15 cellular contexts compared by ENCODE assay signal in the genomic region with DNA sequence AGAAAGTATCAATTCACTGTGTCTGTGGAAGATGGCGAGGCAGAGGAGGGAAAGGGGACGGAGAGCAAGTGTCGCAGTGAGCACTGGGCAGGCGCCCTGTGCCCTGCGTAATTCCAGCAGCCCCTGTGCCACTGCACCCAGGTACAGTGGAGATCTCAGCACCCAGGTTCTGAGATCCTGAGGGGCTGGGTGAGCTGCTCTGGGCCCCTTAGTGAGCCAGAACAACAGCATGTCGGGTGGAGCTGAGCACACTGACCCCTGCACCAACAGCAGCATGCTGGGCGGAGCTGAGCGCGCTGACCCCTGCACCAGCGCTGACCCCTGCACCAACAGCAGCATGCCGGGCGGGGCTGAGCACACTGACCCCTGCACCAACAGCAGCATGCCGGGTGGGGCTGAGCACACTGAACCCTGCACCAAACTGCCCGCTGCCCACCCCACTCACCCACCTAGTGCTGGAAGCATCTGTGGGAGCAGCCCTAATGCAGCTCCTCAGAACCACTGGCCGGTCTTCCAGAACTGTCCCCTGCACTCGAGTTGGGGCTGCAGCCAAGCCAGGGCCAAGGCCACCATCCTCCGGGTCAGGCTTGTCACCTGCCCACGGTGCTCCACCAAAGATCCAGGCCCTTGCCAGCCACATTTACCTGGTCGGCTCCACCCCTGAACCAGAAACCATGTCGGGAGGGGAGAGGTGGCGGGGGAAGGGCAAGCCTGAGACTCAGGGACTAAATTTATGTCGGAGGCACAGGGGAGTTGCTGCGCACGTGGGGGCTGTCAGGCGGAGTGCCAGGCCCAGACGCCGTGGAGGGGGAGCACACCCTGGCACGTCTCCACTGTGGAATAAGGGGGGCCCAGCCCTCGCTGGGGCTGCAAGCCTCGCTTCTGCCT.
A peak's percentile ranks its signal among the peaks of the same experiment; 100 is the strongest.
DNase-seq lines count a peak whose midpoint lies in the region; ATAC-seq, FAIRE-seq and TF ChIP-seq lines count a peak whose summit lies in the region.
"Had no signal": no experiment of that assay in that cellular context is flagged by ENCODE, and none has a peak within 500 bp of the region (broad histone marks: within the 10 kb centered on the region; RNA-seq: fewer than 3 reads in every experiment).

No MANE protein-coding gene starts in this region.

- H4K20me1 ChIP-seq in fibroblast of lung (ENCODE audit: control insufficient read depth, extremely low read depth, insufficient read depth, low read length) = no peaks in the 10 kb centered on the region

- peaks cover 57% of the 10 kb centered on the region for H3K4me1 ChIP-seq in fibroblast of lung (ENCODE audit: control insufficient read depth, extremely low read depth, insufficient read depth, low read length)
- no peaks in the 10 kb centered on the region for H3K4me1 ChIP-seq in small intestine (ENCODE audit: control insufficient read depth in 2 of 2, insufficient read depth in 1 of 2, low read depth in 1 of 2, low read length in 1 of 2)

- H3K4me2 ChIP-seq in fibroblast of lung (ENCODE audit: extremely low read depth, insufficient read depth, low read length) = peak overlapping the region; percentile 73

- H3K4me3 ChIP-seq in fibroblast of lung (replicated peaks in 1 of 4; ENCODE audit: control extremely low read depth in 1 of 4, insufficient read depth in 1 of 4, low read depth in 3 of 4, low read length in 4 of 4) (peak overlapping the region in 1 of 4 experiments; percentile 28), small intestine (ENCODE audit: low read depth in 1 of 2, low read length in 2 of 2) (no peak overlapping the region)

- TF ChIP-seq CTCF in fibroblast of lung (conservative IDR thresholded peaks at IDR 0.05 in 1 of 2, IDR thresholded peaks at IDR 0.05 in 1 of 2; ENCODE audit: low read depth in 1 of 2, low read length in 2 of 2) = no peak
- no peak for TF ChIP-seq CTCF in omental fat pad (IDR thresholded peaks at IDR 0.05)

- peak overlapping the region; percentile 79 for H3K9ac ChIP-seq in fibroblast of lung (ENCODE audit: insufficient read depth, low read length)

- WGBS in small intestine, 3 donors = 44 to 57% (median 48%) methylated on average over 28 to 30 of the region's 30 CpGs

- H3K27me3 ChIP-seq in fibroblast of lung (ENCODE audit: control insufficient read depth, insufficient read depth, low read length) (no peaks in the 10 kb centered on the region), small intestine (ENCODE audit: control insufficient read depth in 2 of 2, insufficient read depth in 2 of 2, low read length in 2 of 2) (no peaks in the 10 kb centered on the region)

- H2AFZ ChIP-seq in fibroblast of lung (ENCODE audit: low read length) = no peak overlapping the region

- H3K79me2 ChIP-seq in fibroblast of lung (ENCODE audit: control insufficient read depth, insufficient read depth, low read length) = peaks cover 37% of the 10 kb centered on the region

- peak; percentile 45 for DNase-seq in activated effector memory CD4-positive, alpha-beta T cell treated with anti-CD3 and anti-CD28 coated beads, Interleukin-2, amount 50 U/mL, for 16 hours
- no peak for DNase-seq in activated effector memory CD4-positive, alpha-beta T cell treated with Interleukin-2 at 50 U/mL for 16 hours
- DNase-seq in fibroblast of lung (ENCODE audit: low read depth in 2 of 2) (no peak), omental fat pad (ENCODE audit: low spot score) (peak; percentile 23), ureter (ENCODE audit: low spot score) (peak; percentile 48), NCI-H146 (lab: John Stamatoyannopoulos, UW) (no peak), small intestine (no peak)
- DNase-seq: activated CD4-positive, alpha-beta T cell treated with anti-CD3 and anti-CD28 coated beads for 1 hour; effector CD4-positive, alpha-beta T cell; NCI-H1105; NCI-H774; stimulated activated naive B cell treated with anti-CD40 and anti-IgM and Interleukin-4, amounts not matched to agents 10 μg/mL and 1 μg/mL and 100 μg/mL, for 72 hours had no signal

- no peak for FAIRE-seq in small intestine (lab: Jason Lieb, UNC)
- FAIRE-seq: GM18507 had no signal

- H3K36me3 ChIP-seq in fibroblast of lung (ENCODE audit: control insufficient read depth, insufficient read depth, low read length) = peaks cover 8% of the 10 kb centered on the region
- H3K36me3 ChIP-seq in small intestine (ENCODE audit: control insufficient read depth in 2 of 2, insufficient read depth in 2 of 2, low read length in 2 of 2) = no peaks in the 10 kb centered on the region

- no peak for ATAC-seq in omental fat pad (ENCODE audit: low FRiP score)
- ATAC-seq in HG03025 (IDR thresholded peaks at IDR 0.05; ENCODE audit: low FRiP score, unreplicated experiment) = no peak
- ATAC-seq: activated naive CD4-positive, alpha-beta T cell treated with anti-CD3 and anti-CD28 coated beads, Interleukin-2, amount 50 U/mL, for 72 hours; stimulated activated naive B cell treated with anti-CD40 and anti-IgM and Interleukin-4, amounts not matched to agents 10 μg/mL and 1 μg/mL and 100 μg/mL, for 72 hours had no signal

- no peaks in the 10 kb centered on the region for H3K9me3 ChIP-seq in fibroblast of lung (ENCODE audit: control insufficient read depth, insufficient read depth, low read depth, low read length)
- H3K9me3 ChIP-seq in small intestine (ENCODE audit: control insufficient read depth, low read depth) = no peaks in the 10 kb centered on the region

- H3K27ac ChIP-seq in fibroblast of lung (ENCODE audit: insufficient read depth, low read length) = peak overlapping the region; percentile 97
- peak overlapping the region in 1 of 2 donors; percentile 43 for H3K27ac ChIP-seq in small intestine (ENCODE audit: low read depth in 1 of 2, low read length in 1 of 2)

Comparison
In these comparisons a context has a peak if more than half of its experiments do, and no peak if none do; other contexts are left out.
1. DNase-seq: peak in activated effector memory CD4-positive, alpha-beta T cell treated with anti-CD3 and anti-CD28 coated beads, Interleukin-2, amount 50 U/mL, for 16 hours (single experiment), omental fat pad (single experiment) and ureter (single experiment); none in activated effector memory CD4-positive, alpha-beta T cell treated with Interleukin-2 at 50 U/mL for 16 hours (single experiment), fibroblast of lung (0 of 2), NCI-H146 (single experiment) and small intestine (single experiment).